Comparison of ENCODE assay signal across 9 cellular contexts in genomic region chr4:145656156-145656555, GRCh38. TPM values are rescaled to one million over a fixed set of nuclear protein-coding genes. Genes with fewer than 3 reads are reported as not detected.
"Had no signal": no experiment of that assay in that cellular context is flagged by ENCODE, and none has a peak within 500 bp of the region (broad histone marks: within the 10 kb centered on the region; RNA-seq: fewer than 3 reads in every experiment).

No MANE protein-coding gene starts in this region.

- DNase-seq: GM23248, GOT3, H7, H9, HCEC 1CT, HFFc6 had no signal

- ATAC-seq: GM23338, HCT116 had no signal

RNA-seq across cellular contexts. Expression of gene C4orf51, which starts 23.8 kb away (rescaled TPM):
- total RNA-seq: GM23248, GM23338, H4, HFFc6 had no signal
